14 cellular contexts compared by ENCODE assay signal in the genomic region with DNA sequence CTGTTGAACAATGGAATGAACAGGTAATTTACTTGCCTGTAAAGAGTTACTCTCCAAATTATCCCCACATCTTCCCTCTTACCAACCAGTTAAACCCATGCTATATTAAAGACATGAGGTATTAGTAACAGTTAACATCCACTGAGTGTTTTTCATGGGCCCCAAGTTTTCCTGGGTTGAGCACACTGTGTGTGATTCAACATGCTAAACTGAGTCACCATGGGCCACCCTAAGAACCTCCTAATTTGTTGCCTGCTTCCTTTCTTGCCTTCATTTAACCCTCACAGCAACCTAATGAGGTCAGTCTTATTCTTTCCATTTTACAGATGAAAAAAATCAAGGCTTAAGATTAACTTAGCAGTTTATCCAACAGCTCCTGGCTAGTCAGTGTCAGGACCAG. TPM values are rescaled to one million over a fixed set of nuclear protein-coding genes. Genes with fewer than 3 reads are reported as not detected.
DNase-seq lines count a peak whose midpoint lies in the region; ATAC-seq and TF ChIP-seq lines count a peak whose summit lies in the region.
"Had no signal": no experiment of that assay in that cellular context is flagged by ENCODE, and none has a peak within 500 bp of the region (broad histone marks: within the 10 kb centered on the region; RNA-seq: fewer than 3 reads in every experiment).

No MANE protein-coding gene starts in this region.

- no peaks in the 10 kb centered on the region for H3K9me3 Mint-ChIP-seq in activated CD4-positive, alpha-beta T cell treated with anti-CD3 and anti-CD28 coated beads for 36 hours (ENCODE audit: low read depth)
- H3K9me3 Mint-ChIP-seq: IgD-negative memory B cell had no signal

- peaks cover 5% of the 10 kb centered on the region for H3K27me3 Mint-ChIP-seq in activated CD4-positive, alpha-beta T cell treated with anti-CD3 and anti-CD28 coated beads for 36 hours

- DNase-seq in activated CD4-positive, alpha-beta T cell treated with anti-CD3 and anti-CD28 coated beads for 36 hours: peak; percentile 16
- no peak for DNase-seq in activated CD4-positive, alpha-beta T cell treated with anti-CD3 and anti-CD28 coated beads, Interleukin-2, amount 50 U/mL, for 4 hours
- peak; percentile 9 for DNase-seq in stimulated activated CD4-positive, alpha-beta T cell treated with anti-CD3 and anti-CD28 coated beads, Interleukin-1b, Interleukin-23, amount 100 ng/mL, for 48 hours
- DNase-seq in stimulated activated CD4-positive, alpha-beta T cell treated with anti-CD3 and anti-CD28 coated beads, Interleukin-15, amount 100 ng/mL, for 24 hours: no peak
- DNase-seq in psoas muscle: no peak
- no peak for DNase-seq in cerebellum (ENCODE audit: low spot score)
- DNase-seq in NCI-H526 treated with DMSO at 0.1 percent for 48 hours (lab: John Stamatoyannopoulos, UW): no peak
- DNase-seq in BE2C: no peak
- DNase-seq: 8988T, GM23248, NCI-H1417, NCI-H2107 had no signal

- no peaks in the 10 kb centered on the region for H3K36me3 Mint-ChIP-seq in activated CD4-positive, alpha-beta T cell treated with anti-CD3 and anti-CD28 coated beads for 36 hours (ENCODE audit: low read depth)

- H3K4me1 Mint-ChIP-seq in activated CD4-positive, alpha-beta T cell treated with anti-CD3 and anti-CD28 coated beads for 36 hours: peaks cover 7% of the 10 kb centered on the region
- H3K4me1 Mint-ChIP-seq: IgD-negative memory B cell had no signal

- peak overlapping the region; percentile 2 for H3K27ac Mint-ChIP-seq in activated CD4-positive, alpha-beta T cell treated with anti-CD3 and anti-CD28 coated beads for 36 hours
- H3K27ac Mint-ChIP-seq: IgD-negative memory B cell had no signal

- CTCF ChIA-PET in activated CD4-positive, alpha-beta T cell treated with anti-CD3 and anti-CD28 coated beads for 36 hours (lab: Charles Lee): interaction anchor here (0.6 kb wide), 1 partner anchor 1241 kb away, joined by 3 read pairs; no protein-coding TSS in a partner anchor

- H3K4me1 ChIP-seq in psoas muscle (peaks cover 8% of the 10 kb centered on the region), BE2C (no peaks in the 10 kb centered on the region)

- H3K36me3 ChIP-seq in psoas muscle (ENCODE audit: insufficient read depth in 1 of 2, low read depth in 1 of 2) (no peaks in the 10 kb centered on the region), BE2C (no peaks in the 10 kb centered on the region)
- H3K36me3 ChIP-seq: BLaER1 treated with 17β-estradiol and CSF1 and Interleukin-3, amounts not matched to agents 10 nM and 100 nM had no signal

- peak overlapping the region; percentile 43 for H3K27ac ChIP-seq in psoas muscle
- H3K27ac ChIP-seq: BLaER1 treated with 17β-estradiol and CSF1 and Interleukin-3, amounts not matched to agents 10 nM and 100 nM; GM23248 had no signal

- peak; percentile 78 for ATAC-seq in activated CD4-positive, alpha-beta T cell treated with anti-CD3 and anti-CD28 coated beads for 36 hours
- no peak for ATAC-seq in psoas muscle

- POLR2A ChIA-PET in activated CD4-positive, alpha-beta T cell treated with anti-CD3 and anti-CD28 coated beads for 36 hours (lab: Charles Lee): interaction anchor here (0.5 kb wide), 1 partner anchor 76 kb away, joined by 5 read pairs; no protein-coding TSS in a partner anchor

- no peak overlapping the region for H3K4me3 Mint-ChIP-seq in activated CD4-positive, alpha-beta T cell treated with anti-CD3 and anti-CD28 coated beads for 36 hours
- H3K4me3 Mint-ChIP-seq: IgD-negative memory B cell had no signal

- intact Hi-C loops in activated CD4-positive, alpha-beta T cell treated with anti-CD3 and anti-CD28 coated beads for 36 hours (cut with DNase I, micrococcal nuclease): no loop called here
- intact Hi-C loops in psoas muscle (cut with DNase I): no loop called here

- H3K4me3 ChIP-seq in psoas muscle: no peak overlapping the region
- H3K4me3 ChIP-seq in BE2C (ENCODE audit: low read depth, low read length): no peak overlapping the region
- H3K4me3 ChIP-seq: BLaER1 treated with 17β-estradiol and CSF1 and Interleukin-3, amounts not matched to agents 10 nM and 100 nM; GM23248 had no signal

- TF ChIP-seq CTCF in psoas muscle (IDR thresholded peaks at IDR 0.05): no peak
- TF ChIP-seq CTCF in BE2C (IDR thresholded peaks at IDR 0.05; ENCODE audit: low read depth, low read length): no peak

- H3K9me3 ChIP-seq in psoas muscle: no peaks in the 10 kb centered on the region
- H3K9me3 ChIP-seq in BE2C: no peaks in the 10 kb centered on the region
- H3K9me3 ChIP-seq: BLaER1 treated with 17β-estradiol and CSF1 and Interleukin-3, amounts not matched to agents 10 nM and 100 nM had no signal

- no peaks in the 10 kb centered on the region for H3K27me3 ChIP-seq in psoas muscle (ENCODE audit: insufficient read depth in 3 of 3, low read length in 2 of 3)
- no peaks in the 10 kb centered on the region for H3K27me3 ChIP-seq in BE2C
- H3K27me3 ChIP-seq: BLaER1 treated with 17β-estradiol and CSF1 and Interleukin-3, amounts not matched to agents 10 nM and 100 nM had no signal

RNA-seq across cellular contexts. Expression of a gene that starts 51.0 kb away (rescaled TPM):
- 1 to 10 TPM; 6.9 to 8.8 TPM for total RNA-seq in activated CD4-positive, alpha-beta T cell treated with anti-CD3 and anti-CD28 coated beads for 36 hours
- total RNA-seq in psoas muscle: 10 to 100 TPM in 1 of 4 donors, 1 to 10 TPM in 3; 8.3 to 11.3 (median 9.0) TPM
- polyA plus RNA-seq in psoas muscle: 10 to 100 TPM in 1 of 3 donors, 1 to 10 TPM in 2; 4.6 to 32.4 (median 7.5) TPM
- total RNA-seq in cerebellum: 21.7 TPM
- not detected for polyA plus RNA-seq in BE2C (2012; ENCODE audit: insufficient read depth, insufficient read length, low read depth)
- polyA plus RNA-seq: IgD-negative memory B cell had no signal

Comparison
In these comparisons a context has a peak if more than half of its experiments do, and no peak if none do; other contexts are left out.
1. DNase-seq: peak in activated CD4-positive, alpha-beta T cell treated with anti-CD3 and anti-CD28 coated beads for 36 hours (single experiment) and stimulated activated CD4-positive, alpha-beta T cell treated with anti-CD3 and anti-CD28 coated beads, Interleukin-1b, Interleukin-23, amount 100 ng/mL, for 48 hours (single experiment); none in activated CD4-positive, alpha-beta T cell treated with anti-CD3 and anti-CD28 coated beads, Interleukin-2, amount 50 U/mL, for 4 hours (0 of 2), stimulated activated CD4-positive, alpha-beta T cell treated with anti-CD3 and anti-CD28 coated beads, Interleukin-15, amount 100 ng/mL, for 24 hours (single experiment), psoas muscle (0 of 2), cerebellum (single experiment), NCI-H526 treated with DMSO at 0.1 percent for 48 hours (single experiment) and BE2C (single experiment).